Comparison of ENCODE assay signal across 9 cellular contexts in the genomic region with DNA sequence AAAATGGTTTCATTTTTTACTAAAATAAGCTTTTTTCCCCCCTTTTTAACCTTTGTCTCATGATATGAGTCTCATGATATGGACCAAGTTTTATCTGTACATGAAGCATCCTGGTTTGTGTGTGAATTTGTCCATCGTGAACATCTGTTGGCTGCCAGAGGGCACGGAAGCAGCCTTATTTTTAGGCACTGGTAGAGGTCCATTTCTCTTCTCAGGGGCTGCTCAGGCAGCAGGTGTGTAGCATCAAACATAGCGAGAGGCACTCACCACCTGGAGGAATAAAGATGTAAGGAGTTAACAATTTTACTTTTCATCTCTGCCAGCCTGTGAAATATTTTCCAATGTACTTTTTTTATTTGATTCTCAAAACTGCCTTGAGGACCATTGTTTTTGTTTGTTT.
DNase-seq lines count a peak whose midpoint lies in the region; ATAC-seq lines count a peak whose summit lies in the region.
"Had no signal": no experiment of that assay in that cellular context is flagged by ENCODE, and none has a peak within 500 bp of the region (broad histone marks: within the 10 kb centered on the region; RNA-seq: fewer than 3 reads in every experiment).

No MANE protein-coding gene starts in this region.

- ATAC-seq in GM18502 (IDR thresholded peaks at IDR 0.05; ENCODE audit: poor library complexity, unreplicated experiment) (peak; percentile 52), GM21360 (IDR thresholded peaks at IDR 0.05; ENCODE audit: unreplicated experiment) (peak; percentile 77), HG03196 (IDR thresholded peaks at IDR 0.05; ENCODE audit: unreplicated experiment) (peak; percentile 46), memory B cell (ENCODE audit: low read depth) (peak; percentile 56)

- peak overlapping the region; percentile 87 for H3K4me3 Mint-ChIP-seq in memory B cell

- H3K36me3 Mint-ChIP-seq in memory B cell: peaks cover 15% of the 10 kb centered on the region

- no peaks in the 10 kb centered on the region for H3K27me3 Mint-ChIP-seq in memory B cell

- H3K27ac Mint-ChIP-seq in memory B cell: peak overlapping the region; percentile 93

- peaks cover 25% of the 10 kb centered on the region for H3K4me1 Mint-ChIP-seq in memory B cell

- H3K9me3 Mint-ChIP-seq in memory B cell: no peaks in the 10 kb centered on the region

- no peak overlapping the region for H3K27ac ChIP-seq in substantia nigra (ENCODE audit: low read depth, low read length, poor library complexity, severe bottlenecking)

- DNase-seq in memory B cell (ENCODE audit: low spot score in 2 of 2) (peak in 1 of 2 donors; percentile 9), substantia nigra (lab: John Stamatoyannopoulos, UW) (no peak), AG08395 (ENCODE audit: low spot score) (no peak), DMS53 treated with DMSO at 0.1 percent for 48 hours (lab: John Stamatoyannopoulos, UW; ENCODE audit: unreplicated experiment) (no peak), ecto neural progenitor cell (ENCODE audit: low spot score) (no peak)
- DNase-seq: NCI-H2029 treated with DMSO at 0.1 percent for 48 hours had no signal
